In genomic region chr3:171285287-171285686, GRCh38 we compare ENCODE assay signal across 8 cellular contexts.
DNase-seq lines count a peak whose midpoint lies in the region; ATAC-seq and TF ChIP-seq lines count a peak whose summit lies in the region.

No MANE protein-coding gene starts in this region.

- no peak overlapping the region for H3K27ac Mint-ChIP-seq in natural killer cell
- no peak overlapping the region for H3K27ac Mint-ChIP-seq in type B pancreatic cell

- no peak for TF ChIP-seq CTCF in natural killer cell (IDR thresholded peaks at IDR 0.05)
- no peak for TF ChIP-seq CTCF in type B pancreatic cell (conservative IDR thresholded peaks at IDR 0.05)

- H3K36me3 Mint-ChIP-seq in natural killer cell (no peaks in the 10 kb centered on the region), type B pancreatic cell (no peaks in the 10 kb centered on the region)

- H3K27me3 Mint-ChIP-seq in natural killer cell (ENCODE audit: low read depth in 2 of 2): no peaks in the 10 kb centered on the region
- no peaks in the 10 kb centered on the region for H3K27me3 Mint-ChIP-seq in type B pancreatic cell

- no peaks in the 10 kb centered on the region for H3K9me3 Mint-ChIP-seq in natural killer cell
- no peaks in the 10 kb centered on the region for H3K9me3 Mint-ChIP-seq in type B pancreatic cell

- peaks cover 63 to 72% of the 10 kb centered on the region in 2 donors for H3K4me1 Mint-ChIP-seq in natural killer cell
- H3K4me1 Mint-ChIP-seq in type B pancreatic cell (ENCODE audit: unreplicated experiment): peaks cover 9% of the 10 kb centered on the region

- H3K4me3 Mint-ChIP-seq in natural killer cell (no peak overlapping the region), type B pancreatic cell (no peak overlapping the region)

- ATAC-seq in GM18517 (IDR thresholded peaks at IDR 0.05; ENCODE audit: unreplicated experiment): peak; percentile 47
- ATAC-seq in GM21825 (IDR thresholded peaks at IDR 0.05; ENCODE audit: unreplicated experiment): peak; percentile 34
- ATAC-seq in natural killer cell: peak in 2 of 3 donors; percentile 46 to 67

- DNase-seq in RPMI7951 (ENCODE audit: low read depth): peak; percentile 25
- no peak for DNase-seq in natural killer cell
- DNase-seq in type B pancreatic cell (ENCODE audit: extremely low spot score, unreplicated experiment): no peak
- DNase-seq in DMS79 (lab: John Stamatoyannopoulos, UW): no peak
- DNase-seq in NCI-H2029 (lab: John Stamatoyannopoulos, UW): no peak
- no peak for DNase-seq in effector CD4-positive, alpha-beta T cell

- intact Hi-C loops in natural killer cell (cut with micrococcal nuclease): no loop called here
